Comparison of ENCODE assay signal across 25 cellular contexts in the genomic region with DNA sequence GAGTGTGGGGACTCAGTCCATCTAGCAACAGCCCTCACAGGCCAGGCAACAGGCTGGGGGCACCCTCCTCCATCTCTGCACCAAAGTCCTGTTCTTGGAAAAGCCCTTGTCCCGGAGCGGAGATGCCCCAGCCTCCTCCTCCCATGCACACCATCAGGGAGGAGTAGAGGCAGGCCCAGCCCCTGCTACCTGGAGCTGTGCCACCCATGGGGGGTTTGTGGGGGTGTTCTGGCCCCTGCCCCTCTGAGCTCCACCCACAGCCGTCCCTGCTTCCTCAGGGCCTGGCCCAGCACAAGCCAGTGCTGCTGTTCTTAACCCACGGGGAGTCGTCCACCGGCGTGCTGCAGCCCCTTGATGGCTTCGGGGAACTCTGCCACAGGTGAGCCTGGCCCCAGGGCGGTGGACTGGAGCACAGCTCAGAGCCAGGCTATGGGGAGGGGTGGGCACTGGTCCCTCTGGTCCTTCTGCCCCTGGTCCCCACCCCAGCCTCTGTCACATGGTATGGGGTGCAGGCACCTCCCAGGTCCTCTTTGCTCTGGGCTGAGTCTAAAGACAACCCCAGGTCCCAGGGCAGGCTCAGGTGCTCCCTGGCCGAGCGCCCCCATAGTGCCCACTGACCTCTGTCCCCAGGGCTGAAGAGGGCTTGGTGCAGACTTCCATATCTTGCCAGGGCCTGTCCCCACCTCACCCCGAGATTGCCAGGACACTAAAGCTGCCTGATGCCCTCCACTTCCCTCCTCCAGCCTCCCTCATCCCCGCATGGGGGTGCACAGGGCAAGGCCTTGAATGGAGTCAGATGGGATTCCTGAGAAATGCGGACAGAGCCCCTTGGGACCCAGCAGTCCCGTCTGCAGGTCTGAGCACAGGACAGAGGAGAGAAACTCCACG. TPM values are rescaled to one million over a fixed set of nuclear protein-coding genes. Genes with fewer than 3 reads are reported as not detected.
A peak's percentile ranks its signal among the peaks of the same experiment; 100 is the strongest.
DNase-seq lines count a peak whose midpoint lies in the region; ATAC-seq, FAIRE-seq and TF ChIP-seq lines count a peak whose summit lies in the region.
"Had no signal": no experiment of that assay in that cellular context is flagged by ENCODE, and none has a peak within 500 bp of the region (broad histone marks: within the 10 kb centered on the region; RNA-seq: fewer than 3 reads in every experiment).

No MANE protein-coding gene starts in this region.

- FAIRE-seq in H1 (lab: Jason Lieb, UNC) = no peak
- FAIRE-seq: D721Med, RCC 7860 had no signal

- H3K36me3 Mint-ChIP-seq in activated CD8-positive, alpha-beta T cell treated with anti-CD3 and anti-CD28 coated beads, Interleukin-2, amount 10 ng/mL, durations not matched to agents 7 days and 5 days (ENCODE audit: low read depth) = no peaks in the 10 kb centered on the region

- no peak overlapping the region for H2BK20ac ChIP-seq in H1 (ENCODE audit: low read length)

- H3K14ac ChIP-seq in H1 (ENCODE audit: insufficient read length) = no peak overlapping the region

- no peak overlapping the region for H2BK5ac ChIP-seq in H1 (ENCODE audit: low read depth, low read length)

- H4K20me1 ChIP-seq in SK-N-SH (ENCODE audit: insufficient read depth) (no peaks in the 10 kb centered on the region), H1 (replicated peaks in 1 of 2; ENCODE audit: control insufficient read depth in 1 of 2, insufficient read depth in 2 of 2, low read length in 2 of 2) (no peaks in the 10 kb centered on the region)
- H4K20me1 ChIP-seq: BLaER1 had no signal

- H3K79me2 ChIP-seq in SK-N-SH (ENCODE audit: insufficient read depth) (no peaks in the 10 kb centered on the region), H1 (ENCODE audit: control insufficient read depth in 1 of 2, insufficient read depth in 2 of 2, low read length in 2 of 2) (no peaks in the 10 kb centered on the region)

- H4K8ac ChIP-seq in H1 (ENCODE audit: extremely low read depth, insufficient read depth, low read length) = no peak overlapping the region

- no peak overlapping the region for H4K5ac ChIP-seq in H1 (ENCODE audit: insufficient read length, low read depth, low read length)

- DNase-seq in SK-N-SH = peak; percentile 21
- DNase-seq in H1 (ENCODE audit: low read depth in 1 of 2, low spot score in 2 of 2) = no peak
- DNase-seq in lower lobe of right lung = peak; percentile 37
- DNase-seq in sigmoid colon = peak; percentile 53
- DNase-seq in NCI-H345 (lab: John Stamatoyannopoulos, UW) = no peak
- DNase-seq in GM10266 (ENCODE audit: extremely low spot score) = no peak
- DNase-seq in activated CD8-positive, alpha-beta T cell treated with anti-CD3 and anti-CD28 coated beads, Interleukin-2, amount 10 ng/mL, durations not matched to agents 7 days and 5 days = no peak
- DNase-seq: ACHN, Kasumi-1, MV-4-11, NCI-H1105, NCI-H1436 treated with DMSO at 0.1 percent for 48 hours, NCI-H187 treated with DMSO at 0.1 percent for 48 hours, NCI-H446, NCI-H524 treated with DMSO at 0.1 percent for 48 hours, NCI-H774 had no signal

- WGBS in SK-N-SH (ENCODE audit: low lambda C conversion rate) = 67% methylated on average over 2 of the region's 16 CpGs
- 86% methylated on average over 15 of the region's 16 CpGs; no CpG with 5 or more reads in 1 of the 2 experiments for WGBS in H1 (ENCODE audit: extremely low coverage in 1 of 2, insufficient coverage in 1 of 2, insufficient read length in 1 of 2, insufficient replicate concordance in 2 of 2, low coverage in 1 of 2, low lambda C conversion rate in 2 of 2, missing lambda C conversion rate in 1 of 2), 2 experiments
- 88 to 89% methylated on average over 16 of the region's 16 CpGs for WGBS in sigmoid colon, 2 donors

- no peak for TF ChIP-seq POLR2A in H1 (IDR thresholded peaks at IDR 0.05; ENCODE audit: control extremely low read depth in 1 of 2, low read depth in 2 of 2, low read length in 2 of 2)
- no peak for TF ChIP-seq POLR2A in sigmoid colon (IDR thresholded peaks at IDR 0.05)

- no peak overlapping the region for H3K27ac ChIP-seq in SK-N-SH (ENCODE audit: low read depth in 2 of 2, low read length in 1 of 2)
- no peak overlapping the region for H3K27ac ChIP-seq in H1 (ENCODE audit: low read depth, low read length)
- no peak overlapping the region for H3K27ac ChIP-seq in lower lobe of right lung
- no peak overlapping the region for H3K27ac ChIP-seq in sigmoid colon
- H3K27ac ChIP-seq: 22Rv1, BLaER1 had no signal

- no peaks in the 10 kb centered on the region for H3K9me2 ChIP-seq in SK-N-SH

- H2BK12ac ChIP-seq in H1 (ENCODE audit: low read depth, low read length) = no peak overlapping the region

- H3K4me2 ChIP-seq in SK-N-SH (no peak overlapping the region), H1 (ENCODE audit: insufficient read depth in 1 of 2, low read depth in 2 of 2, low read length in 2 of 2) (no peak overlapping the region)
- H3K4me2 ChIP-seq: BLaER1 had no signal

- no peak overlapping the region for H2AK5ac ChIP-seq in H1 (ENCODE audit: low read depth, low read length)

- ATAC-seq in SK-N-SH treated with all-trans-retinoic acid at 6 μM for 48 hours = no peak
- no peak for ATAC-seq in lower lobe of right lung
- ATAC-seq in activated CD8-positive, alpha-beta T cell treated with anti-CD3 and anti-CD28 coated beads, Interleukin-2, amount 10 ng/mL, durations not matched to agents 7 days and 5 days = no peak

- peak overlapping the region; percentile 12 for H3K56ac ChIP-seq in H1 (replicated peaks; ENCODE audit: insufficient read length, low read depth, low read length)

- H3K4me3 ChIP-seq in SK-N-SH (ENCODE audit: low read depth in 2 of 2, low read length in 1 of 2) = no peak overlapping the region
- no peak overlapping the region for H3K4me3 ChIP-seq in H1 (ENCODE audit: extremely low read depth in 1 of 4, insufficient read depth in 2 of 4, low read depth in 3 of 4, low read length in 4 of 4)
- no peak overlapping the region for H3K4me3 ChIP-seq in lower lobe of right lung
- H3K4me3 ChIP-seq in sigmoid colon = no peak overlapping the region
- H3K4me3 ChIP-seq: BLaER1 had no signal

- no peaks in the 10 kb centered on the region for H3K4me1 Mint-ChIP-seq in activated CD8-positive, alpha-beta T cell treated with anti-CD3 and anti-CD28 coated beads, Interleukin-2, amount 10 ng/mL, durations not matched to agents 7 days and 5 days (ENCODE audit: low read depth)

- H2BK120ac ChIP-seq in H1 (replicated peaks; ENCODE audit: low read depth, low read length) = no peak overlapping the region

- H3K9me3 Mint-ChIP-seq in activated CD8-positive, alpha-beta T cell treated with anti-CD3 and anti-CD28 coated beads, Interleukin-2, amount 10 ng/mL, durations not matched to agents 7 days and 5 days (ENCODE audit: insufficient read depth) = no peaks in the 10 kb centered on the region
- H3K9me3 Mint-ChIP-seq: CD4-positive, alpha-beta T cell had no signal

- no peak overlapping the region for H2BK15ac ChIP-seq in H1 (ENCODE audit: low read length)

- H3K27me3 ChIP-seq in SK-N-SH (ENCODE audit: insufficient read depth) (no peaks in the 10 kb centered on the region; the same call in 1 of the 2 replicates), H1 (replicated peaks in 1 of 4; ENCODE audit: control insufficient read depth in 3 of 4, extremely low read depth in 1 of 4, insufficient read depth in 3 of 4, low read length in 3 of 4) (no peaks in the 10 kb centered on the region), lower lobe of right lung (ENCODE audit: low read depth) (no peaks in the 10 kb centered on the region), sigmoid colon (peaks cover 0 to 4% (median 0%) of the 10 kb centered on the region in 3 donors)
- H3K27me3 ChIP-seq: BLaER1 had no signal

- H3F3A ChIP-seq in SK-N-SH (replicated peaks; ENCODE audit: insufficient read depth) = no peaks in the 10 kb centered on the region

- no peaks in the 10 kb centered on the region for H3K27me3 Mint-ChIP-seq in activated CD8-positive, alpha-beta T cell treated with anti-CD3 and anti-CD28 coated beads, Interleukin-2, amount 10 ng/mL, durations not matched to agents 7 days and 5 days (ENCODE audit: low read depth)

- no peak overlapping the region for H3K4ac ChIP-seq in H1 (replicated peaks; ENCODE audit: insufficient read length, low read depth, low read length)

- no peak overlapping the region for H4K91ac ChIP-seq in H1 (replicated peaks; ENCODE audit: insufficient read length, low read length)

- H3K4me1 ChIP-seq in SK-N-SH (ENCODE audit: control insufficient read depth in 1 of 2, insufficient read depth in 2 of 2, low read depth in 1 of 2, low read length in 1 of 2) (peaks cover 0 to 2% of the 10 kb centered on the region in 2 experiments; a peak in 1 of 4 replicates), H1 (replicated peaks in 1 of 4; ENCODE audit: control insufficient read depth in 3 of 4, insufficient read depth in 4 of 4, low read length in 3 of 4) (no peaks in the 10 kb centered on the region; a peak in 1 of 7 replicates), lower lobe of right lung (no peaks in the 10 kb centered on the region), sigmoid colon (no peaks in the 10 kb centered on the region)

- H3K9ac ChIP-seq in SK-N-SH (no peak overlapping the region), H1 (replicated peaks in 1 of 4; ENCODE audit: extremely low read depth in 1 of 4, low read depth in 3 of 4, low read length in 3 of 4) (no peak overlapping the region)
- H3K9ac ChIP-seq: BLaER1 had no signal

- POLR2A ChIA-PET in SK-N-SH (lab: Yijun Ruan, JAX) (no interaction called here), H1 (lab: Charles Lee; ENCODE audit: partially characterized antibody) (no interaction called here)
- POLR2A ChIA-PET in activated CD8-positive, alpha-beta T cell treated with anti-CD3 and anti-CD28 coated beads, Interleukin-2, amount 10 ng/mL, durations not matched to agents 7 days and 5 days (lab: Charles Lee) = no interaction called here

- no peaks in the 10 kb centered on the region for H3K79me1 ChIP-seq in H1 (ENCODE audit: low read depth, low read length)

- intact Hi-C loops in lower lobe of right lung (cut with DNase I) = no loop called here
- intact Hi-C loops in sigmoid colon (cut with DNase I) = no loop called here

- no peaks in the 10 kb centered on the region for H3K23me2 ChIP-seq in H1 (ENCODE audit: low read depth, low read length)

- CTCF ChIA-PET in SK-N-SH (lab: Yijun Ruan, JAX) (interaction anchor here (4.6 kb wide), 1 partner anchor 19 kb away, joined by 20 read pairs; no protein-coding TSS in a partner anchor), H1 (lab: Charles Lee; ENCODE audit: partially characterized antibody) (interaction anchor here (2.3 kb wide), 1 partner anchor 14 kb away, joined by 9 read pairs; no protein-coding TSS in a partner anchor)
- CTCF ChIA-PET in activated CD8-positive, alpha-beta T cell treated with anti-CD3 and anti-CD28 coated beads, Interleukin-2, amount 10 ng/mL, durations not matched to agents 7 days and 5 days (lab: Charles Lee) = no interaction called here

- H3K36me3 ChIP-seq in SK-N-SH (replicated peaks in 1 of 2; ENCODE audit: control insufficient read depth in 1 of 2, insufficient read depth in 2 of 2, low read length in 1 of 2) (no peaks in the 10 kb centered on the region), H1 (ENCODE audit: control insufficient read depth in 2 of 4, insufficient read depth in 4 of 4, low read length in 3 of 4) (no peaks in the 10 kb centered on the region), lower lobe of right lung (no peaks in the 10 kb centered on the region), sigmoid colon (no peaks in the 10 kb centered on the region)
- H3K36me3 ChIP-seq: BLaER1 had no signal

- H2AFZ ChIP-seq in SK-N-SH (ENCODE audit: low read depth) (no peak overlapping the region), H1 (ENCODE audit: low read length) (no peak overlapping the region)

- TF ChIP-seq EP300 in SK-N-SH (IDR thresholded peaks at IDR 0.05; ENCODE audit: borderline replicate concordance in 1 of 2, low read depth in 1 of 2, low read length in 1 of 2) = no peak
- no peak for TF ChIP-seq EP300 in H1 (IDR thresholded peaks at IDR 0.05; ENCODE audit: borderline replicate concordance in 1 of 2, low read depth in 2 of 2, low read length in 2 of 2)
- TF ChIP-seq EP300 in sigmoid colon (IDR thresholded peaks at IDR 0.05) = no peak

- H3K4me3 Mint-ChIP-seq in activated CD8-positive, alpha-beta T cell treated with anti-CD3 and anti-CD28 coated beads, Interleukin-2, amount 10 ng/mL, durations not matched to agents 7 days and 5 days = no peak overlapping the region
- H3K4me3 Mint-ChIP-seq: CD4-positive, alpha-beta T cell had no signal

- H3K18ac ChIP-seq in H1 (ENCODE audit: extremely low read depth, low read length) = no peak overlapping the region

- H3K9me3 ChIP-seq in SK-N-SH (no peaks in the 10 kb centered on the region), H1 (ENCODE audit: insufficient read depth in 2 of 2, low read depth in 1 of 2, low read length in 1 of 2) (no peaks in the 10 kb centered on the region), lower lobe of right lung (no peaks in the 10 kb centered on the region), sigmoid colon (no peaks in the 10 kb centered on the region)
- H3K9me3 ChIP-seq: BLaER1 had no signal

- no peak overlapping the region for H3K23ac ChIP-seq in H1 (ENCODE audit: insufficient read length)

- H3K27ac Mint-ChIP-seq in activated CD8-positive, alpha-beta T cell treated with anti-CD3 and anti-CD28 coated beads, Interleukin-2, amount 10 ng/mL, durations not matched to agents 7 days and 5 days = no peak overlapping the region
- H3K27ac Mint-ChIP-seq: CD4-positive, alpha-beta T cell had no signal

- TF ChIP-seq RAD21 in SK-N-SH (IDR thresholded peaks at IDR 0.05; ENCODE audit: low read length) (no peak), H1 (IDR thresholded peaks at IDR 0.05 in 1 of 2, conservative IDR thresholded peaks at IDR 0.05 in 1 of 2; ENCODE audit: low read depth in 2 of 2, low read length in 2 of 2) (no peak)

- no peak for TF ChIP-seq CTCF in SK-N-SH (IDR thresholded peaks at IDR 0.05)
- TF ChIP-seq CTCF in H1 (IDR thresholded peaks at IDR 0.05; ENCODE audit: control extremely low read depth in 1 of 3, insufficient read depth in 1 of 3, low read depth in 1 of 3, low read length in 3 of 3) = no peak
- no peak for TF ChIP-seq CTCF in lower lobe of right lung (IDR thresholded peaks at IDR 0.05)
- no peak for TF ChIP-seq CTCF in sigmoid colon (IDR thresholded peaks at IDR 0.05)
- no peak for TF ChIP-seq CTCF in GM10266 (IDR thresholded peaks at IDR 0.05; ENCODE audit: control insufficient read depth, insufficient read depth, low read depth, missing control alignments)

RNA-seq across cellular contexts. Expression of a gene that starts 2.7 kb away (rescaled TPM):
- polyA plus RNA-seq in SK-N-SH (2012; rRNA removed) = not detected in 2 replicates
- not detected in 2 replicates for polyA plus RNA-seq in SK-N-SH (2012; cell fraction: cytosol; rRNA removed)
- not detected in 2 replicates for polyA plus RNA-seq in SK-N-SH (2012; cell fraction: nucleus; rRNA removed)
- not detected in 2 replicates for total RNA-seq in H1 (2021; fragmentation: NEBNext Ultra II Directional; extraction: Animal tissue kit (Norgen Biotek cat#: 25700))
- 0.03 TPM in 1 of 2 replicates, not detected in the other for polyA plus RNA-seq in H1 (2011; rRNA removed)
- 0.05 TPM for polyA plus RNA-seq in H1 (2011; cell fraction: cytosol; rRNA removed)
- polyA plus RNA-seq in H1 (2011; cell fraction: nucleus; rRNA removed) = not detected
- polyA plus RNA-seq in H1 (2012, experiment 1 of 2) = not detected in 4 replicates
- not detected for polyA plus RNA-seq in H1 (2012, experiment 2 of 2)
- polyA plus RNA-seq in H1 (2013, experiment 1 of 2) = not detected
- not detected for polyA plus RNA-seq in H1 (2013, experiment 2 of 2)
- polyA minus RNA-seq in H1 (2011; rRNA and poly(A)+ RNA removed) = not detected in 2 replicates
- polyA minus RNA-seq in H1 (2011; cell fraction: cytosol; rRNA and poly(A)+ RNA removed) = not detected
- not detected for polyA minus RNA-seq in H1 (2011; cell fraction: nucleus; rRNA and poly(A)+ RNA removed)
- total RNA-seq in lower lobe of right lung = not detected
- total RNA-seq in sigmoid colon = not detected
- 1 to 10 TPM in 2 of 3 donors, under 1 TPM in 1; 0.60 to 2.4 (median 1.6) TPM for polyA plus RNA-seq in sigmoid colon
- not detected for total RNA-seq in activated CD8-positive, alpha-beta T cell treated with anti-CD3 and anti-CD28 coated beads, Interleukin-2, amount 10 ng/mL, durations not matched to agents 7 days and 5 days
- total RNA-seq: CD4-positive, alpha-beta T cell; H4; M059J had no signal

RNA-seq across cellular contexts. Expression of a gene that starts 24.6 kb away (rescaled TPM):
- polyA plus RNA-seq in SK-N-SH (2012; rRNA removed) (not detected in 2 replicates), H1 (2011; rRNA removed) (0.08 and 0.11 TPM in 2 replicates), sigmoid colon (10 to 100 TPM in 1 of 3 donors, 1 to 10 TPM in 2; 1.2 to 17.6 (median 1.7) TPM)
- not detected in 2 replicates for polyA plus RNA-seq in SK-N-SH (2012; cell fraction: cytosol; rRNA removed)
- not detected in 2 replicates for polyA plus RNA-seq in SK-N-SH (2012; cell fraction: nucleus; rRNA removed)
- not detected in 2 replicates for total RNA-seq in H1 (2021; fragmentation: NEBNext Ultra II Directional; extraction: Animal tissue kit (Norgen Biotek cat#: 25700))
- 0.19 TPM for polyA plus RNA-seq in H1 (2011; cell fraction: cytosol; rRNA removed)
- polyA plus RNA-seq in H1 (2011; cell fraction: nucleus; rRNA removed) = 0.10 TPM
- 0.17 to 0.31 TPM in 2 of 4 replicates, not detected in the others for polyA plus RNA-seq in H1 (2012, experiment 1 of 2)
- 0.08 TPM for polyA plus RNA-seq in H1 (2012, experiment 2 of 2)
- polyA plus RNA-seq in H1 (2013, experiment 1 of 2) = 0.14 TPM
- polyA plus RNA-seq in H1 (2013, experiment 2 of 2) = 0.20 TPM
- 0.13 TPM in 1 of 2 replicates, not detected in the other for polyA minus RNA-seq in H1 (2011; rRNA and poly(A)+ RNA removed)
- polyA minus RNA-seq in H1 (2011; cell fraction: cytosol; rRNA and poly(A)+ RNA removed) = not detected
- not detected for polyA minus RNA-seq in H1 (2011; cell fraction: nucleus; rRNA and poly(A)+ RNA removed)
- total RNA-seq in lower lobe of right lung (17.0 TPM), sigmoid colon (not detected)
- not detected for total RNA-seq in activated CD8-positive, alpha-beta T cell treated with anti-CD3 and anti-CD28 coated beads, Interleukin-2, amount 10 ng/mL, durations not matched to agents 7 days and 5 days
- total RNA-seq: CD4-positive, alpha-beta T cell; H4; M059J had no signal

RNA-seq across cellular contexts. Expression of a gene that starts 34.8 kb away (rescaled TPM):
- polyA plus RNA-seq in SK-N-SH (2012; rRNA removed) (not detected in 2 replicates), H1 (2011; rRNA removed) (not detected in 2 replicates), sigmoid colon (under 1 TPM in 2 of 3 donors, not detected in 1; under 0.01 to 0.09 TPM)
- not detected in 2 replicates for polyA plus RNA-seq in SK-N-SH (2012; cell fraction: cytosol; rRNA removed)
- polyA plus RNA-seq in SK-N-SH (2012; cell fraction: nucleus; rRNA removed) = 0.01 and 0.06 TPM in 2 replicates
- total RNA-seq in H1 (2021; fragmentation: NEBNext Ultra II Directional; extraction: Animal tissue kit (Norgen Biotek cat#: 25700)) = not detected in 2 replicates
- polyA plus RNA-seq in H1 (2011; cell fraction: cytosol; rRNA removed) = not detected
- not detected for polyA plus RNA-seq in H1 (2011; cell fraction: nucleus; rRNA removed)
- not detected in 4 replicates for polyA plus RNA-seq in H1 (2012, experiment 1 of 2)
- not detected for polyA plus RNA-seq in H1 (2012, experiment 2 of 2)
- polyA plus RNA-seq in H1 (2013, experiment 1 of 2) = not detected
- not detected for polyA plus RNA-seq in H1 (2013, experiment 2 of 2)
- polyA minus RNA-seq in H1 (2011; rRNA and poly(A)+ RNA removed) = not detected in 2 replicates
- not detected for polyA minus RNA-seq in H1 (2011; cell fraction: cytosol; rRNA and poly(A)+ RNA removed)
- not detected for polyA minus RNA-seq in H1 (2011; cell fraction: nucleus; rRNA and poly(A)+ RNA removed)
- total RNA-seq in lower lobe of right lung (3.4 TPM), sigmoid colon (not detected)
- not detected for total RNA-seq in activated CD8-positive, alpha-beta T cell treated with anti-CD3 and anti-CD28 coated beads, Interleukin-2, amount 10 ng/mL, durations not matched to agents 7 days and 5 days
- total RNA-seq: CD4-positive, alpha-beta T cell; H4; HT-29; M059J had no signal

RNA-seq across cellular contexts. Expression of a gene that starts 51.3 kb away (rescaled TPM):
- 0.21 and 0.32 TPM in 2 replicates for polyA plus RNA-seq in SK-N-SH (2012; rRNA removed)
- 0.32 and 0.37 TPM in 2 replicates for polyA plus RNA-seq in SK-N-SH (2012; cell fraction: cytosol; rRNA removed)
- 0.56 and 1.3 TPM in 2 replicates for polyA plus RNA-seq in SK-N-SH (2012; cell fraction: nucleus; rRNA removed)
- 267 and 281 TPM in 2 replicates for total RNA-seq in H1 (2021; fragmentation: NEBNext Ultra II Directional; extraction: Animal tissue kit (Norgen Biotek cat#: 25700))
- polyA plus RNA-seq in H1 (2011; rRNA removed) = 61.3 and 83.2 TPM in 2 replicates
- polyA plus RNA-seq in H1 (2011; cell fraction: cytosol; rRNA removed) = 37.7 TPM
- 305 TPM for polyA plus RNA-seq in H1 (2011; cell fraction: nucleus; rRNA removed)
- polyA plus RNA-seq in H1 (2012, experiment 1 of 2) = 111 to 171 TPM (median 154 TPM) in 4 replicates
- polyA plus RNA-seq in H1 (2012, experiment 2 of 2) = 110 TPM
- polyA plus RNA-seq in H1 (2013, experiment 1 of 2) = 161 TPM
- polyA plus RNA-seq in H1 (2013, experiment 2 of 2) = 135 TPM
- polyA minus RNA-seq in H1 (2011; rRNA and poly(A)+ RNA removed) = 314 and 356 TPM in 2 replicates
- polyA minus RNA-seq in H1 (2011; cell fraction: cytosol; rRNA and poly(A)+ RNA removed) = 97.5 TPM
- polyA minus RNA-seq in H1 (2011; cell fraction: nucleus; rRNA and poly(A)+ RNA removed) = 239 TPM
- 0.24 TPM for total RNA-seq in lower lobe of right lung
- total RNA-seq in sigmoid colon = 1 to 10 TPM; 1.3 to 9.7 (median 7.6) TPM
- 1 to 10 TPM in 1 of 3 donors, under 1 TPM in 2; under 0.01 to 4.4 (median under 0.01) TPM for polyA plus RNA-seq in sigmoid colon
- 1 to 10 TPM in 1 of 2 experiments, under 1 TPM in 1; 0.81 to 1.5 TPM for total RNA-seq in activated CD8-positive, alpha-beta T cell treated with anti-CD3 and anti-CD28 coated beads, Interleukin-2, amount 10 ng/mL, durations not matched to agents 7 days and 5 days
- total RNA-seq: CD4-positive, alpha-beta T cell; HT-29; M059J had no signal

Comparison
In these comparisons a context has a peak if more than half of its experiments do, and no peak if none do; other contexts are left out.
1. DNase-seq: peak in SK-N-SH (single experiment), lower lobe of right lung (single experiment) and sigmoid colon (single experiment); none in H1 (0 of 2), NCI-H345 (single experiment), GM10266 (single experiment) and activated CD8-positive, alpha-beta T cell treated with anti-CD3 and anti-CD28 coated beads, Interleukin-2, amount 10 ng/mL, durations not matched to agents 7 days and 5 days (single experiment).
2. RNA of a gene that starts 24.6 kb away (total RNA-seq): 17.0 TPM in lower lobe of right lung (single experiment); not detected in H1, not detected in sigmoid colon and not detected in activated CD8-positive, alpha-beta T cell treated with anti-CD3 and anti-CD28 coated beads, Interleukin-2, amount 10 ng/mL, durations not matched to agents 7 days and 5 days; every median in the first group is over 10 times any median in the second.